10 cellular contexts compared by ENCODE assay signal in the genomic region with DNA sequence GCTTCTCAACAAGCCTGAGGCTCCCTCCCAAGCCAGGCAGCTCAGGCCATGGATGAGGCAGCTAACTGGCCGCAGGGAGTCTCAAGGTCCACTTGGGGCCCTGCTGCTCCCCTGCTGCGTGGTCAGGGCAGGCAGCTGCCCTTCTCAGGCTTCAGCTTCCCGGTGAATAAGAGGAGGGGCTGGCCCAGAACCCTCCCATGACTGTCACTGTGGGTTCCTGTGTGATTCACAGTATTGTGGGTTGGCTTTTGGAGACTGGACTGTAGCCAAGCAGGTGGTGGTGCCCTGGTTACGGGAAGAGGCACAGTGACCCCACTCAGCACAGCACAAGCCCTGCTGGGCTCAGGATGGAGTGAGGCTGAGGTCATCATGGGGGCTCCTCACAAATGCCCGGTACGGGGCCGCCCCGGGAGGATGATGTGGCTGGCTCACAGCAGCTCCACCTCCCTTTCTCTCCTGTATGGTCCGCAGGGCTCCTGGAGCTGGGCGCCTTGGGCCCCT.
DNase-seq lines count a peak whose midpoint lies in the region; ATAC-seq and TF ChIP-seq lines count a peak whose summit lies in the region.
"Had no signal": no experiment of that assay in that cellular context is flagged by ENCODE, and none has a peak within 500 bp of the region (broad histone marks: within the 10 kb centered on the region; RNA-seq: fewer than 3 reads in every experiment).

No MANE protein-coding gene starts in this region.

- ATAC-seq in activated naive CD8-positive, alpha-beta T cell treated with anti-CD3 and anti-CD28 coated beads, Interleukin-2, amount 50 U/mL, for 24 hours, result peak; percentile 78
- ATAC-seq: gastrocnemius medialis had no signal

- H3K4ac ChIP-seq in trophoblast cell (ENCODE audit: low read depth, low read length), result no peak overlapping the region

- no peaks in the 10 kb centered on the region for H3K36me3 ChIP-seq in HEK293 (ENCODE audit: control insufficient read depth in 2 of 2, insufficient read depth in 1 of 2, low read length in 2 of 2)
- no peaks in the 10 kb centered on the region for H3K36me3 ChIP-seq in kidney epithelial cell (ENCODE audit: control insufficient read depth, insufficient read depth, low read length)
- no peaks in the 10 kb centered on the region for H3K36me3 ChIP-seq in tibial artery
- H3K36me3 ChIP-seq in trophoblast cell (ENCODE audit: control insufficient read depth in 1 of 2, insufficient read depth in 2 of 2, low read length in 2 of 2), result no peaks in the 10 kb centered on the region
- H3K36me3 ChIP-seq: gastrocnemius medialis had no signal

- H4K8ac ChIP-seq in trophoblast cell (ENCODE audit: low read depth, low read length), result no peak overlapping the region

- H2BK120ac ChIP-seq in trophoblast cell (ENCODE audit: insufficient read depth, low read length, poor library complexity), result no peak overlapping the region

- DNase-seq in AG10803 (ENCODE audit: low read depth), result peak; percentile 18
- DNase-seq in activated naive CD8-positive, alpha-beta T cell treated with anti-CD3 and anti-CD28 coated beads, Interleukin-2, amount 50 U/mL, for 24 hours, result peak; percentile 42
- DNase-seq in kidney epithelial cell (ENCODE audit: low read depth), result peak; percentile 78
- DNase-seq in type B pancreatic cell (ENCODE audit: extremely low spot score, unreplicated experiment), result no peak
- DNase-seq in tibial artery, result no peak
- no peak for DNase-seq in trophoblast cell
- no peak for DNase-seq in NCI-H69 (lab: John Stamatoyannopoulos, UW)
- DNase-seq: gastrocnemius medialis, GF-D8 had no signal

- H3K4me1 ChIP-seq in HEK293 (ENCODE audit: control insufficient read depth, insufficient read depth, low read length) (no peaks in the 10 kb centered on the region), tibial artery (peaks cover 0 to 6% (median 3%) of the 10 kb centered on the region in 4 donors), trophoblast cell (ENCODE audit: control insufficient read depth in 1 of 2, insufficient read depth in 2 of 2, low read length in 2 of 2) (no peaks in the 10 kb centered on the region)
- H3K4me1 ChIP-seq: gastrocnemius medialis had no signal

- peaks cover 34% of the 10 kb centered on the region for H3K4me1 Mint-ChIP-seq in activated naive CD8-positive, alpha-beta T cell treated with anti-CD3 and anti-CD28 coated beads, Interleukin-2, amount 50 U/mL, for 24 hours
- peaks cover 14% of the 10 kb centered on the region for H3K4me1 Mint-ChIP-seq in type B pancreatic cell (ENCODE audit: unreplicated experiment)

- H3K14ac ChIP-seq in trophoblast cell (ENCODE audit: low read length), result no peak overlapping the region

- no CpG with 5 or more reads among the region's 10 CpGs for WGBS in trophoblast cell (ENCODE audit: extremely low coverage, insufficient coverage, insufficient read length)

- no peak overlapping the region for H3K23ac ChIP-seq in trophoblast cell (ENCODE audit: low read length)

- POLR2A ChIA-PET in HEK293 (lab: Yijun Ruan, JAX), result no interaction called here

- no peak overlapping the region for H2BK5ac ChIP-seq in trophoblast cell (ENCODE audit: low read depth, low read length, poor library complexity)

- no peak overlapping the region for H3K9ac ChIP-seq in trophoblast cell (ENCODE audit: low read length)

- H2AK5ac ChIP-seq in trophoblast cell (ENCODE audit: low read length), result no peak overlapping the region

- H4K91ac ChIP-seq in trophoblast cell (ENCODE audit: low read depth, low read length), result no peak overlapping the region

- peaks cover 17% of the 10 kb centered on the region for H3K27me3 Mint-ChIP-seq in activated naive CD8-positive, alpha-beta T cell treated with anti-CD3 and anti-CD28 coated beads, Interleukin-2, amount 50 U/mL, for 24 hours
- peaks cover 30% of the 10 kb centered on the region for H3K27me3 Mint-ChIP-seq in type B pancreatic cell

- H3K27ac ChIP-seq in HEK293 (ENCODE audit: extremely low read depth, low read depth, low read length), result no peak overlapping the region
- H3K27ac ChIP-seq in tibial artery, result no peak overlapping the region
- H3K27ac ChIP-seq in trophoblast cell (ENCODE audit: low read depth, low read length), result no peak overlapping the region
- H3K27ac ChIP-seq: gastrocnemius medialis had no signal

- H2AFZ ChIP-seq in trophoblast cell (ENCODE audit: insufficient read depth, low read length, poor library complexity), result no peak overlapping the region

- no peak overlapping the region for H2BK12ac ChIP-seq in trophoblast cell (ENCODE audit: low read length)

- H3K9me3 ChIP-seq in HEK293 (ENCODE audit: control insufficient read depth, insufficient read depth, low read depth, low read length) (no peaks in the 10 kb centered on the region), tibial artery (no peaks in the 10 kb centered on the region), trophoblast cell (ENCODE audit: insufficient read depth, low read depth, low read length) (no peaks in the 10 kb centered on the region)
- H3K9me3 ChIP-seq: gastrocnemius medialis had no signal

- H3K9me3 Mint-ChIP-seq in activated naive CD8-positive, alpha-beta T cell treated with anti-CD3 and anti-CD28 coated beads, Interleukin-2, amount 50 U/mL, for 24 hours, result no peaks in the 10 kb centered on the region
- no peaks in the 10 kb centered on the region for H3K9me3 Mint-ChIP-seq in type B pancreatic cell

- no peaks in the 10 kb centered on the region for H3K79me2 ChIP-seq in trophoblast cell (ENCODE audit: control insufficient read depth, insufficient read depth, low read length, poor library complexity)

- no peak overlapping the region for H3K4me3 Mint-ChIP-seq in activated naive CD8-positive, alpha-beta T cell treated with anti-CD3 and anti-CD28 coated beads, Interleukin-2, amount 50 U/mL, for 24 hours
- H3K4me3 Mint-ChIP-seq in type B pancreatic cell, result no peak overlapping the region

- H4K12ac ChIP-seq in trophoblast cell (ENCODE audit: low read depth, low read length), result no peak overlapping the region

- H3K27ac Mint-ChIP-seq in activated naive CD8-positive, alpha-beta T cell treated with anti-CD3 and anti-CD28 coated beads, Interleukin-2, amount 50 U/mL, for 24 hours, result no peak overlapping the region
- no peak overlapping the region for H3K27ac Mint-ChIP-seq in type B pancreatic cell

- CTCF ChIA-PET in HEK293 (lab: Yijun Ruan, JAX), result interaction anchor here (0.5 to 1.6 kb wide), 3 partner anchors 265 to 930 kb away, joined by 3 to 5 read pairs (median 3); no protein-coding TSS in a partner anchor

- intact Hi-C loops in tibial artery (cut with DNase I; ENCODE audit: low total_unique reads), result no loop called here

- H3K27me3 ChIP-seq in kidney epithelial cell (ENCODE audit: control insufficient read depth, insufficient read depth, low read length), result no peaks in the 10 kb centered on the region
- H3K27me3 ChIP-seq in tibial artery, result no peaks in the 10 kb centered on the region
- no peaks in the 10 kb centered on the region for H3K27me3 ChIP-seq in trophoblast cell (ENCODE audit: insufficient read depth, low read length)

- no peaks in the 10 kb centered on the region for H3K36me3 Mint-ChIP-seq in activated naive CD8-positive, alpha-beta T cell treated with anti-CD3 and anti-CD28 coated beads, Interleukin-2, amount 50 U/mL, for 24 hours (ENCODE audit: low read depth)
- H3K36me3 Mint-ChIP-seq in type B pancreatic cell, result no peaks in the 10 kb centered on the region

- no peak overlapping the region for H3K18ac ChIP-seq in trophoblast cell (ENCODE audit: low read length)

- no peak overlapping the region for H3K4me3 ChIP-seq in AG10803 (ENCODE audit: low read length)
- H3K4me3 ChIP-seq in HEK293 (ENCODE audit: low read depth, low read length), result no peak overlapping the region
- no peak overlapping the region for H3K4me3 ChIP-seq in kidney epithelial cell (ENCODE audit: low read depth, low read length)
- H3K4me3 ChIP-seq in tibial artery, result no peak overlapping the region
- H3K4me3 ChIP-seq in trophoblast cell (ENCODE audit: low read depth, low read length), result no peak overlapping the region
- H3K4me3 ChIP-seq: gastrocnemius medialis had no signal

- H3K79me1 ChIP-seq in trophoblast cell (ENCODE audit: low read length), result no peaks in the 10 kb centered on the region

- no peak overlapping the region for H3K4me2 ChIP-seq in trophoblast cell (ENCODE audit: low read length)

- TF ChIP-seq CTCF in AG10803 (conservative IDR thresholded peaks at IDR 0.05; ENCODE audit: low read length) (no peak), HEK293 (tag by site-specific recombination; IDR thresholded peaks at IDR 0.05) (no peak), kidney epithelial cell (IDR thresholded peaks at IDR 0.05; ENCODE audit: insufficient read depth, low read length, poor library complexity, severe bottlenecking) (peak; percentile 13), type B pancreatic cell (conservative IDR thresholded peaks at IDR 0.05) (no peak), tibial artery (IDR thresholded peaks at IDR 0.05) (no peak)

TF ChIP-seq in HEK293, 187 proteins besides CTCF, POLR2A, EP300 and RAD21:
- TF ChIP-seq ZFP69B (tag by site-specific recombination; IDR thresholded peaks at IDR 0.05) (no peak), ZNF514 (tag by site-specific recombination; IDR thresholded peaks at IDR 0.05) (no peak), ZNF776 (tag by site-specific recombination; IDR thresholded peaks at IDR 0.05; ENCODE audit: borderline replicate concordance) (no peak), ZNF416 (tag by site-specific recombination; IDR thresholded peaks at IDR 0.05) (no peak), ZNF510 (tag by site-specific recombination; IDR thresholded peaks at IDR 0.05; ENCODE audit: insufficient replicate concordance) (no peak), ZBTB20 (tag by site-specific recombination; IDR thresholded peaks at IDR 0.05) (peak; percentile 67), ZNF843 (tag by site-specific recombination; IDR thresholded peaks at IDR 0.05) (no peak), ZIC2 (tag by site-specific recombination; IDR thresholded peaks at IDR 0.05) (peak; percentile 94)

Comparison
In these comparisons a context has a peak if more than half of its experiments do, and no peak if none do; other contexts are left out.
1. DNase-seq: peak in AG10803 (single experiment), activated naive CD8-positive, alpha-beta T cell treated with anti-CD3 and anti-CD28 coated beads, Interleukin-2, amount 50 U/mL, for 24 hours (single experiment) and kidney epithelial cell (single experiment); none in type B pancreatic cell (single experiment), tibial artery (0 of 2), trophoblast cell (0 of 2) and NCI-H69 (single experiment).